Comparison of ENCODE assay signal across 39 cellular contexts in the genomic region with DNA sequence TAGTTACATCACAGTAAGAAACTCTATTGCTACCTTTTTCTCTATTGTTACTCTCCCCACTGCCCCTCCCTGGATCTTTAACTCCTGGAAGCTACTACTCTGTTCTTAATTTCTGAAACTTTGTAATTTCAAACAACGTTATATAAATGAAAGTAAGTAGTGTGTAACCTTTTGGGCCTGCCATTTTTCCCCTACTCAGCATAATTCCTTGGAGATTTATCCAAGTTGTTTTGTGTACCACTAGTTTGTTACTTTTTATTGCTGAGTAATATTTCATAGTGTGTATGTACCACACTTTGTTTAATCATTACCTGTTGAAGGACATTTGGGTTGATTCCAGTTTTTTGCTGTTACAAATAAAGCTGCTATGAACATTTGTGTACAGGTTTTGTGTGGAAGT. TPM values are rescaled to one million over a fixed set of nuclear protein-coding genes. Genes with fewer than 3 reads are reported as not detected.
"Had no signal": no experiment of that assay in that cellular context is flagged by ENCODE, and none has a peak within 500 bp of the region (broad histone marks: within the 10 kb centered on the region; RNA-seq: fewer than 3 reads in every experiment).

No MANE protein-coding gene starts in this region.

- H3K4me3 ChIP-seq: MG63 had no signal

- DNase-seq: Karpas-422, Kasumi-1, MG63, MM.1S, MV-4-11, NCI-H1048, NCI-H1092, NCI-H1092 treated with DMSO at 0.1 percent for 48 hours, NCI-H1105, NCI-H1105 treated with DMSO at 0.1 percent for 48 hours, NCI-H1417, NCI-H1417 treated with DMSO at 0.1 percent for 48 hours, NCI-H1436, NCI-H1436 treated with DMSO at 0.1 percent for 48 hours, NCI-H146, NCI-H1694, NCI-H1694 treated with DMSO at 0.1 percent for 48 hours, NCI-H187, NCI-H187 treated with DMSO at 0.1 percent for 48 hours, NCI-H1930, NCI-H2029, NCI-H2029 treated with DMSO at 0.1 percent for 48 hours, NCI-H2081, NCI-H2081 treated with DMSO at 0.1 percent for 48 hours, NCI-H2107, NCI-H2171, NCI-H2171 treated with DMSO at 0.1 percent for 48 hours, NCI-H226, NCI-H345, NCI-H446, NCI-H446 treated with DMSO at 0.1 percent for 48 hours, NCI-H510A, NCI-H510A treated with DMSO at 0.1 percent for 48 hours, NCI-H524, NCI-H524 treated with DMSO at 0.1 percent for 48 hours had no signal

- H3K27me3 ChIP-seq: MG63 had no signal

- H3K36me3 ChIP-seq: MG63 had no signal

- H3K9me3 ChIP-seq: MG63 had no signal

RNA-seq across cellular contexts. Expression of a gene that starts 37.9 kb away (rescaled TPM):
- total RNA-seq: LHCN-M2, M059J, MCF 10A, NCI-H460 had no signal
